10 cellular contexts compared by ENCODE assay signal in the genomic region with DNA sequence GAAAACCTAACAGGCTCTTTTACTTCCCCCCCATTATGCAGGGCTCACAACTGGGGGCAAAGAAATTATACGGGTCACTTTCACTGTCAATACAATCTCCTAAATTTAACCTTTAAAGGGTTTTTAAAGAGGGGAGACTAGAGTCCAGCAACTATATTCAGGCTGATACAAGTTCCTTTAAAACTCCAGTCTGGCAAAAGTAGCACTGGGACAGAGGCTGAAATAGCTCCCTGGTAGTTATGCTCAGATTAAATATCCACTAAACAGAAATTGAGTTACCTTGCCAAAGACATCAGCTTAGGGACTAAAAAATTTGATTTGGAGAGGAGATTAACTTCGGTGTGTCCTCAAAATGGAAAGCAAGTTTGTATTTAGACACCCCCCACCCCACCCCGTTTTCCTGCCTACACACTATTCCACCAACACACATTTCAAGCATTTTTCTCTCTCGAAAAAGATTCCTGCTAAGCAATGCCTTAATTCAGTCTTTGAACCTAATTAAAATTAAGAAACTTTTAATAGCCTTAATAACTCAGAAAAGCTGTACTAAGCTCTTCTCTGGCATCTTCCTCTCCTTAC.
DNase-seq lines count a peak whose midpoint lies in the region; ATAC-seq, FAIRE-seq and TF ChIP-seq lines count a peak whose summit lies in the region.
"Had no signal": no experiment of that assay in that cellular context is flagged by ENCODE, and none has a peak within 500 bp of the region (broad histone marks: within the 10 kb centered on the region; RNA-seq: fewer than 3 reads in every experiment).

No MANE protein-coding gene starts in this region.

- intact Hi-C loops in endothelial cell of umbilical vein (cut with micrococcal nuclease) (loop anchor here (5.0 kb wide), 1 partner anchor 127 kb away; a partner anchor contains a TSS), upper lobe of right lung (cut with DNase I) (no loop called here)

- no peak overlapping the region for H2AFZ ChIP-seq in endothelial cell of umbilical vein (ENCODE audit: low read depth, low read length)

- CTCF ChIA-PET in endothelial cell of umbilical vein (lab: Charles Lee), result interaction anchor here (1.0 to 4.4 kb wide), 2 partner anchors 94 to 218 kb away, joined by 3 to 56 read pairs; no protein-coding TSS in a partner anchor

- no peaks in the 10 kb centered on the region for H3K36me3 ChIP-seq in endothelial cell of umbilical vein (ENCODE audit: control insufficient read depth in 2 of 2, extremely low read depth in 1 of 2, insufficient read depth in 2 of 2, low read length in 2 of 2)
- no peaks in the 10 kb centered on the region for H3K36me3 ChIP-seq in muscle layer of duodenum (ENCODE audit: control insufficient read depth in 1 of 2, insufficient read depth in 2 of 2, low read length in 2 of 2)
- no peaks in the 10 kb centered on the region for H3K36me3 ChIP-seq in upper lobe of right lung

- no peaks in the 10 kb centered on the region for H3K9me3 ChIP-seq in endothelial cell of umbilical vein (replicated peaks; ENCODE audit: control insufficient read depth, insufficient read depth, low read length)
- H3K9me3 ChIP-seq in muscle layer of duodenum (ENCODE audit: control insufficient read depth in 1 of 2, low read length in 2 of 2), result no peaks in the 10 kb centered on the region
- no peaks in the 10 kb centered on the region for H3K9me3 ChIP-seq in upper lobe of right lung

- H3K4me3 Mint-ChIP-seq in activated naive CD8-positive, alpha-beta T cell, result peak overlapping the region; percentile 11
- H3K4me3 Mint-ChIP-seq in activated naive CD8-positive, alpha-beta T cell treated with anti-CD3 and anti-CD28 coated beads for 36 hours, result no peak overlapping the region

- POLR2A ChIA-PET in endothelial cell of umbilical vein (lab: Charles Lee), result no interaction called here

- H3K36me3 Mint-ChIP-seq in activated naive CD8-positive, alpha-beta T cell, result peaks cover 11% of the 10 kb centered on the region
- H3K36me3 Mint-ChIP-seq in activated naive CD8-positive, alpha-beta T cell treated with anti-CD3 and anti-CD28 coated beads for 36 hours, result no peaks in the 10 kb centered on the region

- H3K9me1 ChIP-seq in endothelial cell of umbilical vein (replicated peaks; ENCODE audit: control insufficient read depth, extremely low read depth, insufficient read depth, low read length), result peaks cover 2% of the 10 kb centered on the region

- ATAC-seq in upper lobe of right lung, result no peak
- no peak for ATAC-seq in HG02885 (IDR thresholded peaks at IDR 0.05; ENCODE audit: poor library complexity, unreplicated experiment)

- TF ChIP-seq POLR2A in endothelial cell of umbilical vein (IDR thresholded peaks at IDR 0.05; ENCODE audit: low read depth, low read length), result no peak

- no peaks in the 10 kb centered on the region for H4K20me1 ChIP-seq in endothelial cell of umbilical vein (replicated peaks; ENCODE audit: control insufficient read depth, extremely low read depth, insufficient read depth, low read length)

- peak overlapping the region in 1 of 3 experiments; percentile 58 for H3K4me3 ChIP-seq in endothelial cell of umbilical vein (replicated peaks in 1 of 3; ENCODE audit: insufficient read depth in 1 of 3, low read depth in 1 of 3, low read length in 3 of 3)
- peak overlapping the region; percentile 61 to 81 for H3K4me3 ChIP-seq in muscle layer of duodenum (ENCODE audit: low read depth in 1 of 2, low read length in 2 of 2)
- H3K4me3 ChIP-seq in upper lobe of right lung, result peak overlapping the region; percentile 76

- BruUV-seq in endothelial cell of umbilical vein (replicated peaks; lab: Mats Ljungman, UMichigan), result no TSS peak

- peak overlapping the region; percentile 79 for H3K4me2 ChIP-seq in endothelial cell of umbilical vein (ENCODE audit: insufficient read depth, low read length)

- H3K4me1 ChIP-seq in endothelial cell of umbilical vein (ENCODE audit: control insufficient read depth, extremely low read depth, insufficient read depth, low read length) (peaks cover 6% of the 10 kb centered on the region), muscle layer of duodenum (ENCODE audit: control insufficient read depth in 1 of 2, insufficient read depth in 2 of 2, low read length in 2 of 2) (peaks cover 10 to 34% of the 10 kb centered on the region in 2 donors), upper lobe of right lung (peaks cover 18% of the 10 kb centered on the region)

- dilution Hi-C loops in endothelial cell of umbilical vein (cut with MboI; ENCODE audit: extremely low pct_ligation_motif_present, low sequenced_read_pairs), result no loop called here

- no peak for TF ChIP-seq CTCF in endothelial cell of umbilical vein (IDR thresholded peaks at IDR 0.05; ENCODE audit: extremely low read depth in 1 of 2, insufficient read depth in 1 of 2, low read depth in 1 of 2, low read length in 2 of 2)
- no peak for TF ChIP-seq CTCF in upper lobe of right lung (IDR thresholded peaks at IDR 0.05)

- H3K27ac Mint-ChIP-seq in activated naive CD8-positive, alpha-beta T cell, result no peak overlapping the region
- H3K27ac Mint-ChIP-seq in activated naive CD8-positive, alpha-beta T cell treated with anti-CD3 and anti-CD28 coated beads for 36 hours, result no peak overlapping the region
- H3K27ac Mint-ChIP-seq: activated CD4-positive, alpha-beta memory T cell treated with anti-CD3 and anti-CD28 coated beads, Interleukin-2, amount 10 ng/mL, durations not matched to agents 7 days and 5 days had no signal

- no peak for DNase-seq in activated naive CD8-positive, alpha-beta T cell treated with anti-CD3 and anti-CD28 coated beads for 36 hours
- no peak for DNase-seq in endothelial cell of umbilical vein (ENCODE audit: low read depth, low spot score)
- no peak for DNase-seq in upper lobe of right lung
- no peak for DNase-seq in DMS53 treated with DMSO at 0.1 percent for 48 hours (lab: John Stamatoyannopoulos, UW; ENCODE audit: unreplicated experiment)
- DNase-seq in effector CD8-positive, alpha-beta T cell (lab: John Stamatoyannopoulos, UW), result no peak
- DNase-seq: activated CD4-positive, alpha-beta memory T cell treated with anti-CD3 and anti-CD28 coated beads, Interleukin-2, amount 10 ng/mL, durations not matched to agents 7 days and 5 days; NCI-H526 treated with DMSO at 0.1 percent for 48 hours had no signal

- H3K4me1 Mint-ChIP-seq in activated naive CD8-positive, alpha-beta T cell (ENCODE audit: low read depth), result peaks cover 4% of the 10 kb centered on the region
- H3K4me1 Mint-ChIP-seq in activated naive CD8-positive, alpha-beta T cell treated with anti-CD3 and anti-CD28 coated beads for 36 hours, result peaks cover 3% of the 10 kb centered on the region

- H3K27ac ChIP-seq in endothelial cell of umbilical vein (ENCODE audit: insufficient read depth, low read depth, low read length) (no peak overlapping the region), muscle layer of duodenum (ENCODE audit: low read length) (peak overlapping the region; percentile 58), upper lobe of right lung (peak overlapping the region; percentile 79)

- peaks cover 30% of the 10 kb centered on the region for H3K27me3 Mint-ChIP-seq in activated naive CD8-positive, alpha-beta T cell
- H3K27me3 Mint-ChIP-seq in activated naive CD8-positive, alpha-beta T cell treated with anti-CD3 and anti-CD28 coated beads for 36 hours, result peaks cover 58% of the 10 kb centered on the region

- no peaks in the 10 kb centered on the region for H3K9me3 Mint-ChIP-seq in activated naive CD8-positive, alpha-beta T cell (ENCODE audit: low read depth)
- H3K9me3 Mint-ChIP-seq in activated naive CD8-positive, alpha-beta T cell treated with anti-CD3 and anti-CD28 coated beads for 36 hours, result peaks cover 7% of the 10 kb centered on the region
- H3K9me3 Mint-ChIP-seq: activated CD4-positive, alpha-beta memory T cell treated with anti-CD3 and anti-CD28 coated beads, Interleukin-2, amount 10 ng/mL, durations not matched to agents 7 days and 5 days had no signal

- H3K27me3 ChIP-seq in endothelial cell of umbilical vein (ENCODE audit: control insufficient read depth in 2 of 2, insufficient read depth in 2 of 2, low read length in 2 of 2), result no peaks in the 10 kb centered on the region
- no peaks in the 10 kb centered on the region for H3K27me3 ChIP-seq in muscle layer of duodenum (ENCODE audit: low read depth, low read length)
- H3K27me3 ChIP-seq in upper lobe of right lung, result no peaks in the 10 kb centered on the region

- peak overlapping the region; percentile 19 for H3K9ac ChIP-seq in endothelial cell of umbilical vein (replicated peaks; ENCODE audit: extremely low read depth, insufficient read depth, low read length)

- FAIRE-seq in endothelial cell of umbilical vein (lab: Jason Lieb, UNC), result no peak

- no peaks in the 10 kb centered on the region for H3K79me2 ChIP-seq in endothelial cell of umbilical vein (ENCODE audit: control insufficient read depth, insufficient read depth, low read length)

TF ChIP-seq in endothelial cell of umbilical vein, 7 proteins besides CTCF, POLR2A, EP300 and RAD21:
- TF ChIP-seq JUN (IDR thresholded peaks at IDR 0.05; ENCODE audit: borderline replicate concordance, insufficient read depth, insufficient read length, low read depth), result no peak
- TF ChIP-seq GATA2 (IDR thresholded peaks at IDR 0.05; ENCODE audit: insufficient read depth, insufficient read length, low read depth, low read length), result no peak
- no peak for TF ChIP-seq POLR2AphosphoS5 (IDR thresholded peaks at IDR 0.05; ENCODE audit: insufficient read depth, low read depth, low read length)
- TF ChIP-seq MYC (IDR thresholded peaks at IDR 0.05; ENCODE audit: low read depth, low read length), result no peak
- TF ChIP-seq, protein P1, sequence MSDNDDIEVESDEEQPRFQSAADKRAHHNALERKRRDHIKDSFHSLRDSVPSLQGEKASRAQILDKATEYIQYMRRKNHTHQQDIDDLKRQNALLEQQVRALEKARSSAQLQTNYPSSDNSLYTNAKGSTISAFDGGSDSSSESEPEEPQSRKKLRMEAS (IDR thresholded peaks at IDR 0.05; ENCODE audit: insufficient read depth, insufficient read length), result no peak
- no peak for TF ChIP-seq EZH2 (IDR thresholded peaks at IDR 0.05; ENCODE audit: borderline replicate concordance, low read depth, low read length, severe bottlenecking)
- no peak for TF ChIP-seq FOS (IDR thresholded peaks at IDR 0.05; ENCODE audit: borderline replicate concordance, insufficient read depth, low read length)
